In the genomic region with DNA sequence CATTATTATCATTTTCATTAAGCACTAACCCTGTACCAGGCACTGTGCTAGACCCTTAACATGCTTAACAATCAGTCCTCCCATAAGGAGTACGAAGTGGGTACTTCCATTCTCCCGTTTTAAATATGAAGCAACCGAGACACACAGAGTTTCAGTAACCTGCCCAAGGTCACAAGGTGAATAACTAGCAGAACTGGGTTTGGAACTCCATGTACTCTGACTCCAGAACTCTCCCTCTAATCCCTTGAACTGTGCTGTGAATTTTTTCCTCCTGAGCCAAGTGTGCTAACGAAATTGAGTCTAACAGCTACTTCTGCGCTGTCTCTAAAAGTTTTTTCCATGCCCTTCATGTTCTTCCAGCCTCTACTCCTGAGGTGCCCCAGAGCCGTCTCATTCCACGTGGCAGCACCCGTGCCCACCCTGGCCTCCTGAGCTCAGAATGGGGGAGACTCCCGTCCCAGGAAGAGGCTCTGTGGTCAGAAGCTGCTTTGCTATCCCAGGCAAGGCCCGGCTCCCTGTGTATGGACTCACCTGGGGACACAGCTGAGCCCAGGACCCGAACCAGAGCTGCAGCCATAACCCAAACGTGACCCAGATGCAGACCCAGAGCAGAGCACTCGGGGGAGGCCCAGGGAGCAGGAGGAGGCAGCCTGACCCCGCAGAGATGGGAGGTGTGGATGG, we compare ENCODE assay signal across 1 cellular context.
TF ChIP-seq lines count a peak whose summit lies in the region.

No MANE protein-coding gene starts in this region.

TF ChIP-seq in H1, 55 proteins besides CTCF, POLR2A, EP300 and RAD21:
- no peak for TF ChIP-seq HDAC2 (IDR thresholded peaks at IDR 0.05; ENCODE audit: borderline replicate concordance in 1 of 2, low read depth in 2 of 2, low read length in 2 of 2)
- TF ChIP-seq EGR1 (IDR thresholded peaks at IDR 0.05; ENCODE audit: borderline replicate concordance, low read depth, low read length), result no peak
- TF ChIP-seq SIX5 (IDR thresholded peaks at IDR 0.05; ENCODE audit: low read depth, low read length), result no peak
- no peak for TF ChIP-seq RBBP5 (IDR thresholded peaks at IDR 0.05; ENCODE audit: borderline replicate concordance, low read depth, low read length)
- TF ChIP-seq NANOG (IDR thresholded peaks at IDR 0.05; ENCODE audit: insufficient read depth, low read depth, low read length, poor library complexity, severe bottlenecking), result no peak
- no peak for TF ChIP-seq BCL11A (IDR thresholded peaks at IDR 0.05; ENCODE audit: low read depth in 2 of 2, low read length in 2 of 2)
- no peak for TF ChIP-seq CHD1 (IDR thresholded peaks at IDR 0.05; ENCODE audit: low read depth, low read length)
- TF ChIP-seq HDAC6 (IDR thresholded peaks at IDR 0.05; ENCODE audit: low read depth, low read length), result no peak
- no peak for TF ChIP-seq CBX8 (IDR thresholded peaks at IDR 0.05; ENCODE audit: borderline replicate concordance, low read depth, low read length)
- no peak for TF ChIP-seq TAF7 (optimal IDR thresholded peaks at IDR 0.05; ENCODE audit: borderline replicate concordance, low read depth, low read length)
- no peak for TF ChIP-seq JUND (IDR thresholded peaks at IDR 0.05; ENCODE audit: low read length)
- TF ChIP-seq, protein P1, sequence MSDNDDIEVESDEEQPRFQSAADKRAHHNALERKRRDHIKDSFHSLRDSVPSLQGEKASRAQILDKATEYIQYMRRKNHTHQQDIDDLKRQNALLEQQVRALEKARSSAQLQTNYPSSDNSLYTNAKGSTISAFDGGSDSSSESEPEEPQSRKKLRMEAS (IDR thresholded peaks at IDR 0.05), result no peak
- TF ChIP-seq SAP30 (IDR thresholded peaks at IDR 0.05; ENCODE audit: insufficient read depth, insufficient replicate concordance, low read length), result no peak
- TF ChIP-seq PHF8 (conservative IDR thresholded peaks at IDR 0.05; ENCODE audit: low read depth, low read length), result no peak
- TF ChIP-seq NRF1 (IDR thresholded peaks at IDR 0.05; ENCODE audit: low read depth, low read length), result no peak
- no peak for TF ChIP-seq SP1 (IDR thresholded peaks at IDR 0.05; ENCODE audit: low read depth, low read length)
- no peak for TF ChIP-seq SRF (IDR thresholded peaks at IDR 0.05; ENCODE audit: low read depth, low read length)
- no peak for TF ChIP-seq TCF12 (IDR thresholded peaks at IDR 0.05; ENCODE audit: low read depth, low read length)
